Comparison of ENCODE assay signal across 8 cellular contexts in genomic region chr22:27804683-27805297, GRCh38. TPM values are rescaled to one million over a fixed set of nuclear protein-coding genes. Genes with fewer than 3 reads are reported as not detected.
DNase-seq lines count a peak whose midpoint lies in the region; ATAC-seq, FAIRE-seq and TF ChIP-seq lines count a peak whose summit lies in the region.

No MANE protein-coding gene starts in this region.

- no peak overlapping the region for H3K27ac Mint-ChIP-seq in immature natural killer cell

- peaks cover 0 to 3% (median 0%) of the 10 kb centered on the region in 3 donors for H3K36me3 Mint-ChIP-seq in immature natural killer cell

- no peaks in the 10 kb centered on the region for H3K36me3 ChIP-seq in GM12878 (ENCODE audit: control insufficient read depth in 2 of 2, insufficient read depth in 2 of 2, low read length in 1 of 2)

- H2AFZ ChIP-seq in GM12878 (ENCODE audit: control insufficient read depth, low read depth, low read length), result no peak overlapping the region

- no peaks in the 10 kb centered on the region for H3K79me2 ChIP-seq in GM12878 (ENCODE audit: control insufficient read depth, insufficient read depth, low read length)

- RAD21 ChIA-PET in GM12878 (lab: Charles Lee; ENCODE audit: unreplicated experiment), result no interaction called here

- H3K4me3 ChIP-seq in GM12878, result no peak overlapping the region

- no peak overlapping the region for H3K4me2 ChIP-seq in GM12878 (ENCODE audit: control insufficient read depth, insufficient read depth)

- TF ChIP-seq EP300 in GM12878 (IDR thresholded peaks at IDR 0.05; ENCODE audit: borderline replicate concordance in 1 of 2, control insufficient read depth in 1 of 2, low read depth in 2 of 2, low read length in 2 of 2), result no peak

- 7% methylated on average over 18 of the region's 20 CpGs for WGBS in GM12878 (ENCODE audit: insufficient coverage, insufficient replicate concordance, low lambda C conversion rate, missing lambda C conversion rate)

- SMC1A ChIA-PET in GM12878 (lab: Charles Lee; ENCODE audit: uncharacterized antibody, unreplicated experiment), result no interaction called here

- peak; percentile 54 for TF ChIP-seq RAD21 in GM12878 (IDR thresholded peaks at IDR 0.05; ENCODE audit: insufficient read depth, low read depth, low read length)

- no peak overlapping the region for H3K9ac ChIP-seq in GM12878 (ENCODE audit: control insufficient read depth, insufficient read depth, low read length)

- POLR2A ChIA-PET in GM12878 (lab: Charles Lee), result no interaction called here

- no TSS peak for BruUV-seq in GM12878 (replicated peaks; lab: Mats Ljungman, UMichigan)

- peak; percentile 72 for TF ChIP-seq CTCF in LNCAP (IDR thresholded peaks at IDR 0.05)
- TF ChIP-seq CTCF in GM12878 (IDR thresholded peaks at IDR 0.05 in 2 of 3, conservative IDR thresholded peaks at IDR 0.05 in 1 of 3; ENCODE audit: control insufficient read depth in 2 of 3, extremely low read depth in 1 of 3, insufficient read depth in 1 of 3, low read depth in 3 of 3, low read length in 3 of 3), result peak; percentile 45 to 63 (median 60)

- H3K27me3 Mint-ChIP-seq in immature natural killer cell (ENCODE audit: low read depth in 3 of 3), result peaks cover 0 to 9% (median 8%) of the 10 kb centered on the region in 3 donors

- no peak for FAIRE-seq in GM12878 (lab: Jason Lieb, UNC)

- ATAC-seq in GM12878 (peak; percentile 90), HG03135 (IDR thresholded peaks at IDR 0.05; ENCODE audit: unreplicated experiment) (no peak), GM18870 (IDR thresholded peaks at IDR 0.05; ENCODE audit: unreplicated experiment) (no peak)

- peak overlapping the region in 3 of 5 donors; percentile 38 to 47 (median 45) for H3K4me3 Mint-ChIP-seq in immature natural killer cell

- intact Hi-C loops in GM12878 (cut with micrococcal nuclease; ENCODE audit: unreplicated experiment), result loop anchor here (5.0 kb wide), 2 partner anchors 397 to 1047 kb away; no protein-coding TSS in a partner anchor

- H3K4me1 Mint-ChIP-seq in immature natural killer cell, result peaks cover 13 to 15% of the 10 kb centered on the region in 2 donors

- no peaks in the 10 kb centered on the region for H3K9me3 ChIP-seq in GM12878 (replicated peaks; ENCODE audit: control insufficient read depth, insufficient read depth, low read length)

- TF ChIP-seq POLR2A in GM12878 (IDR thresholded peaks at IDR 0.05; ENCODE audit: low read depth, low read length), result no peak

- H3K9me3 Mint-ChIP-seq in immature natural killer cell, result no peaks in the 10 kb centered on the region

- CTCF ChIA-PET in GM12878 (lab: Yijun Ruan, JAX), result no interaction called here

- no peaks in the 10 kb centered on the region for H4K20me1 ChIP-seq in GM12878 (ENCODE audit: control insufficient read depth, insufficient read depth)

- in situ Hi-C loops in GM12878 (cut with MboI), result no loop called here

- no peak overlapping the region for H3K27ac ChIP-seq in GM12878 (ENCODE audit: control insufficient read depth, insufficient read depth)

- peaks cover 0 to 6% of the 10 kb centered on the region in 2 experiments; a peak in 3 of 4 replicates for H3K27me3 ChIP-seq in GM12878 (replicated peaks in 1 of 2; ENCODE audit: control insufficient read depth in 2 of 2, insufficient read depth in 2 of 2, low read length in 1 of 2)

- DNase-seq in EL (peak; percentile 59), T-helper 1 cell (peak in 3 of 5 donors; percentile 29 to 41 (median 36)), GM12878 (ENCODE audit: low read depth, low spot score) (no peak), immature natural killer cell (peak in 1 of 3 donors; percentile 14)
- peak; percentile 67 for DNase-seq in stimulated activated CD4-positive, alpha-beta T cell treated with anti-CD3 and anti-CD28 coated beads, Interleukin-15, amount 100 ng/mL, for 24 hours

- no peaks in the 10 kb centered on the region for H3K4me1 ChIP-seq in GM12878 (ENCODE audit: control insufficient read depth, insufficient read depth, low read length)

TF ChIP-seq in GM12878, 131 proteins besides CTCF, POLR2A, EP300 and RAD21:
- no peak for TF ChIP-seq CEBPB (IDR thresholded peaks at IDR 0.05; ENCODE audit: borderline replicate concordance in 1 of 2, low read depth in 2 of 2, low read length in 2 of 2)
- peak; percentile 46; the same call in 1 of the 2 replicates for TF ChIP-seq SMC3 (IDR thresholded peaks at IDR 0.05; ENCODE audit: borderline replicate concordance, low read length)
TF ChIP-seq in GM12878: peak in this region for 1.

RNA-seq across cellular contexts. Expression of gene MN1, which starts 3.2 kb away (rescaled TPM):
- 0.12 and 0.46 TPM in 2 replicates for total RNA-seq in GM12878 (2013; cell fraction: nucleolus; rRNA removed)
- total RNA-seq in GM12878 (2014; rRNA removed), result under 0.01 TPM in 1 of 2 replicates, not detected in the other
- total RNA-seq in GM12878 (2014; rRNA removed; fragmentation: Illumina TruSeq; extraction: Trizol), result under 0.01 TPM in 1 of 2 replicates, not detected in the other
- total RNA-seq in GM12878 (2021), result 0.03 and 0.11 TPM in 2 replicates
- polyA plus RNA-seq in GM12878 (2011; ENCODE audit: low read depth), result 0.03 TPM
- 0.04 and 0.12 TPM in 2 replicates for polyA plus RNA-seq in GM12878 (2011; rRNA removed)
- 0.01 and 0.05 TPM in 2 replicates for polyA plus RNA-seq in GM12878 (2011; cell fraction: cytosol; rRNA removed)
- 0.09 and 0.30 TPM in 2 replicates for polyA plus RNA-seq in GM12878 (2011; cell fraction: nucleus; rRNA removed)
- 0.06 and 0.42 TPM in 2 replicates for polyA plus RNA-seq in GM12878 (2012)
- 0.24 TPM in 1 of 2 replicates, not detected in the other for polyA plus RNA-seq in GM12878 (2014; fragmentation: Illumina TruSeq; extraction: Trizol)
- not detected for polyA plus RNA-seq in GM12878 (2014; fragmentation: Nextera tagmentation; extraction: Ambion mirVana)
- 0.01 TPM in 1 of 2 replicates, not detected in the other for polyA plus RNA-seq in GM12878 (2014; rRNA removed)
- polyA plus RNA-seq in GM12878 (2016; fragmentation: Nextera tagmentation; extraction: Ambion mirVana), result under 1 TPM in 1 of 2 experiments, not detected in 1; 0.14 TPM
- polyA minus RNA-seq in GM12878 (2011; rRNA and poly(A)+ RNA removed), result not detected in 2 replicates
- not detected in 2 replicates for polyA minus RNA-seq in GM12878 (2011; cell fraction: cytosol; rRNA and poly(A)+ RNA removed)
- polyA minus RNA-seq in GM12878 (2011; cell fraction: nucleus; rRNA and poly(A)+ RNA removed), result 0.29 TPM in 1 of 2 replicates, not detected in the other
- under 1 TPM in 2 of 3 donors, not detected in 1; 0.03 to 0.14 TPM for polyA plus RNA-seq in immature natural killer cell
